21 cellular contexts compared by ENCODE assay signal in the genomic region with DNA sequence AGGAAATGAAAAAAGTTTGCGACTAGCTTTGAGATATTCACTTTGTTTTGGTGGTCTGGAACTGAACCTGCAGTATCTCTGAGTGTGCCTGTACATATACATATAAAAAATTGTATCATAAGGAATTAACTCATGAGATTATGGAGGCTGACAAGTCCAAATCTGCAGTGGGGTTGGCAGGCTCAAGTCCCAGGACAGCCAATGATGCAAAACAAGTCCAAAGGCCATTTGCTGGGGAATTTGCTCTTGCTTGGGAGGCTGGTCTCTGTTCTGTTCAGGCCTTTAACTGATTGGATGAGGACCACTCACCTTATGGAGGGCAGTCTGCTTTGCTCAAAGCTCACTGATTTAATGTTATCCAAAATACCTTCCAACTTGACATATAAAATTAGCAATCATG.
"Had no signal": no experiment of that assay in that cellular context is flagged by ENCODE, and none has a peak within 500 bp of the region (broad histone marks: within the 10 kb centered on the region; RNA-seq: fewer than 3 reads in every experiment).

No MANE protein-coding gene starts in this region.

- H3K27me3 Mint-ChIP-seq: IgD-negative memory B cell had no signal

- FAIRE-seq: K562, RCC 7860 had no signal

- H3K9ac ChIP-seq: KMS-11, SK-N-SH had no signal

- H3K4me3 ChIP-seq: K562 had no signal

- DNase-seq: Kasumi-1, NCI-H1092 treated with DMSO at 0.1 percent for 48 hours, NCI-H1436, NCI-H187, NCI-H2029, NCI-H2081 treated with DMSO at 0.1 percent for 48 hours, NCI-H2171, NCI-H226, NCI-H446, NCI-H510A, NCI-H524 treated with DMSO at 0.1 percent for 48 hours, NCI-H69, NCI-H774, Right ventricle myocardium superior, RPMI8226, SIG-M5, SK-N-SH had no signal

- H3K27ac Mint-ChIP-seq: IgD-negative memory B cell had no signal

- H3K9me3 Mint-ChIP-seq: IgD-negative memory B cell had no signal

- H3K36me3 Mint-ChIP-seq: IgD-negative memory B cell had no signal

- H3K4me2 ChIP-seq: KMS-11, SK-N-SH had no signal

- H3K9me3 ChIP-seq: SK-N-SH had no signal

- H3K27ac ChIP-seq: KMS-11 had no signal

- ATAC-seq: K562 had no signal
